In the genomic region with DNA sequence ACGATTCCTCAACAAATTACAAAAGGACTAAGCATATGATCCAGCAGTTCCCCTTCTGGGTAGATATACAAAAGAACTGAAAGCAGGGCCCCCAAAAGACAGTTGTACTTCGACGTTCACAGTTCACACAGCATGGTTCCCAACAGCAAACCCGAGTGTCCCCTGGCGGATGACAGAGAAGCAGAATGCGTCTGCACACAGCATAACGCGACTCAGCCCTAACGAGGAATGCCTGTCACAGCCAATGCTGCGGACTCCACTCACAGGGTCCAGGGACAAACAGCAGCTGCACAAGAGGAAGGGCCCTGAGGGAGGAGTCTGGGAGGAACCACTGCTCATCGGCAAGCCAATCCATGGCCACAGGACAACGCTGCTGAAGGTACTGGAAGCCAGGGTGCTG, we compare ENCODE assay signal across 9 cellular contexts.
DNase-seq lines count a peak whose midpoint lies in the region; ATAC-seq and TF ChIP-seq lines count a peak whose summit lies in the region.
"Had no signal": no experiment of that assay in that cellular context is flagged by ENCODE, and none has a peak within 500 bp of the region (broad histone marks: within the 10 kb centered on the region; RNA-seq: fewer than 3 reads in every experiment).

No MANE protein-coding gene starts in this region.

- H3K27ac Mint-ChIP-seq in progenitor cell of endocrine pancreas = peak overlapping the region; percentile 86

- no peaks in the 10 kb centered on the region for H3K27me3 Mint-ChIP-seq in progenitor cell of endocrine pancreas

- H3K27me3 ChIP-seq in GM23248 (replicated peaks; ENCODE audit: insufficient read depth) = no peaks in the 10 kb centered on the region
- no peaks in the 10 kb centered on the region for H3K27me3 ChIP-seq in osteoblast (ENCODE audit: insufficient read depth, low read length)

- TF ChIP-seq CTCF in progenitor cell of endocrine pancreas (IDR thresholded peaks at IDR 0.05; ENCODE audit: unreplicated experiment) (no peak), osteoblast (IDR thresholded peaks at IDR 0.05; ENCODE audit: extremely low read depth, low read depth, low read length) (no peak)

- H3K4me2 ChIP-seq in GM23248 (ENCODE audit: unreplicated experiment) (no peak overlapping the region), osteoblast (ENCODE audit: insufficient read depth, low read length) (no peak overlapping the region)

- peaks cover 100% of the 10 kb centered on the region for H3K79me2 ChIP-seq in GM23248 (ENCODE audit: insufficient read depth)
- H3K79me2 ChIP-seq in osteoblast (ENCODE audit: insufficient read depth, low read length) = peaks cover 97% of the 10 kb centered on the region

- H3K4me3 ChIP-seq in GM23248 = no peak overlapping the region
- H3K4me3 ChIP-seq in osteoblast (ENCODE audit: insufficient read depth, low read length) = no peak overlapping the region

- in situ Hi-C loops in GM23248 (cut with MboI) = no loop called here

- H3K4me3 Mint-ChIP-seq in progenitor cell of endocrine pancreas (ENCODE audit: low read depth) = no peak overlapping the region

- H2AFZ ChIP-seq in GM23248 = no peak overlapping the region
- H2AFZ ChIP-seq in osteoblast (ENCODE audit: low read length) = no peak overlapping the region

- DNase-seq in GM23248 (peak; percentile 30), SIG-M5 treated with dmso at 0.1 percent for 504 hours (lab: John Stamatoyannopoulos, UW; ENCODE audit: unreplicated experiment) (peak; percentile 79), Right ventricle myocardium inferior (ENCODE audit: missing footprints) (no peak), progenitor cell of endocrine pancreas (ENCODE audit: low spot score, unreplicated experiment) (no peak), germinal center (ENCODE audit: low spot score) (no peak), osteoblast (ENCODE audit: insufficient read length, low spot score, missing footprints) (no peak)
- DNase-seq in central memory CD4-positive, alpha-beta T cell = no peak
- DNase-seq: NCI-H774 had no signal

- H3K27ac ChIP-seq in GM23248 = peak overlapping the region; percentile 16; the same call in 1 of the 2 replicates
- no peak overlapping the region for H3K27ac ChIP-seq in osteoblast (ENCODE audit: low read depth, low read length)

- peaks cover 2% of the 10 kb centered on the region for H3K36me3 Mint-ChIP-seq in progenitor cell of endocrine pancreas (ENCODE audit: insufficient read depth)

- H3K9me2 ChIP-seq in GM23248 (ENCODE audit: insufficient read depth) = no peaks in the 10 kb centered on the region

- peaks cover 10% of the 10 kb centered on the region; the same call in 1 of the 2 replicates for H3K36me3 ChIP-seq in GM23248 (ENCODE audit: low read depth)
- peaks cover 14% of the 10 kb centered on the region for H3K36me3 ChIP-seq in osteoblast (ENCODE audit: insufficient read depth, low read length)

- peaks cover 19% of the 10 kb centered on the region for H3F3A ChIP-seq in GM23248 (ENCODE audit: insufficient read depth)

- intact Hi-C loops in Right ventricle myocardium inferior (cut with DNase I) = no loop called here

- 23 to 28% methylated on average over 12 of the region's 12 CpGs for WGBS in GM23248 (ENCODE audit: low coverage in 1 of 2, low lambda C conversion rate in 2 of 2, missing lambda C conversion rate in 2 of 2), 2 experiments

- H3K9ac ChIP-seq in GM23248 = no peak overlapping the region

- H3K4me1 ChIP-seq in GM23248 (ENCODE audit: insufficient read depth) = 0 out of 2 replicates have a peak, but pooled peaks cover 7% of the 10 kb centered on the region
- H3K4me1 ChIP-seq in osteoblast (ENCODE audit: insufficient read depth, low read length) = no peaks in the 10 kb centered on the region

- H4K20me1 ChIP-seq in GM23248 (ENCODE audit: insufficient read depth) (peaks cover 53% of the 10 kb centered on the region), osteoblast (ENCODE audit: insufficient read depth, low read length) (peaks cover 88% of the 10 kb centered on the region)

- H3K4me1 Mint-ChIP-seq in progenitor cell of endocrine pancreas (ENCODE audit: low read depth) = peaks cover 38% of the 10 kb centered on the region

- H3K9me3 Mint-ChIP-seq in progenitor cell of endocrine pancreas (ENCODE audit: low read depth) = no peaks in the 10 kb centered on the region

- H3K9me3 ChIP-seq in GM23248 (ENCODE audit: low read depth) (no peaks in the 10 kb centered on the region), osteoblast (ENCODE audit: low read depth, low read length) (no peaks in the 10 kb centered on the region)

- ATAC-seq in Right ventricle myocardium inferior = peak; percentile 71
- ATAC-seq in GM18861 (IDR thresholded peaks at IDR 0.05; ENCODE audit: unreplicated experiment) = no peak

Comparison
In these comparisons a context has a peak if more than half of its experiments do, and no peak if none do; other contexts are left out.
1. DNase-seq: peak in GM23248 (single experiment) and SIG-M5 treated with dmso at 0.1 percent for 504 hours (single experiment); none in Right ventricle myocardium inferior (single experiment), progenitor cell of endocrine pancreas (single experiment), central memory CD4-positive, alpha-beta T cell (single experiment), germinal center (single experiment) and osteoblast (single experiment).